ENCODE assay signal across 8 cellular contexts in the genomic region with DNA sequence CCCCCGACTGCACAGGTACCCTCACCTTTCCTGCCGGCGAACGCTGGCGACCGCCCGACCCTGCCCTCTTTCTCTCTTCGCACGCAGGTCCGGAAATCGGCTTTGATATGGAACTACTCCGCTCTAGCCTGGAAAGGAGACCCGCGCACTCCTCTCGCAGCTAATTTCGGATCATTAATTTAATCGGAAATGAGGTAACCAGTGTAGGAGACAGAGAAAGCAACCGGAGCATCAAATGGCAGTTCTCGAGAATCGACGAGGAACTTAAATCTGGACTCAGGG. TPM values are rescaled to one million over a fixed set of nuclear protein-coding genes. Genes with fewer than 3 reads are reported as not detected.
DNase-seq lines count a peak whose midpoint lies in the region; ATAC-seq and TF ChIP-seq lines count a peak whose summit lies in the region.

No MANE protein-coding gene starts in this region.

- H3K27me3 Mint-ChIP-seq in natural killer cell treated with Interleukin-12 subunit alpha and Interleukin-12 subunit beta and Interleukin-15 and Interleukin-18, amount 100 ng/mL, for 72 hours = no peaks in the 10 kb centered on the region

- H3K4me3 Mint-ChIP-seq in natural killer cell treated with Interleukin-12 subunit alpha and Interleukin-12 subunit beta and Interleukin-15 and Interleukin-18, amount 100 ng/mL, for 72 hours = peak overlapping the region; percentile 95

- H3K9me3 Mint-ChIP-seq in natural killer cell treated with Interleukin-12 subunit alpha and Interleukin-12 subunit beta and Interleukin-15 and Interleukin-18, amount 100 ng/mL, for 72 hours = no peaks in the 10 kb centered on the region

- H3K4me3 ChIP-seq in coronary artery = peak overlapping the region; percentile 100

- peak; percentile 6 for ATAC-seq in GM21529 (IDR thresholded peaks at IDR 0.05; ENCODE audit: unreplicated experiment)
- peak in 1 of 2 donors; percentile 0 for ATAC-seq in natural killer cell treated with Interleukin-12 subunit alpha and Interleukin-12 subunit beta and Interleukin-15 and Interleukin-18, amount 100 ng/mL, for 72 hours

- no peak for TF ChIP-seq CTCF in coronary artery (IDR thresholded peaks at IDR 0.05)

- H3K4me1 Mint-ChIP-seq in natural killer cell treated with Interleukin-12 subunit alpha and Interleukin-12 subunit beta and Interleukin-15 and Interleukin-18, amount 100 ng/mL, for 72 hours (ENCODE audit: low read depth in 2 of 2) = peaks cover 49 to 72% of the 10 kb centered on the region in 2 donors

- H3K27ac Mint-ChIP-seq in natural killer cell treated with Interleukin-12 subunit alpha and Interleukin-12 subunit beta and Interleukin-15 and Interleukin-18, amount 100 ng/mL, for 72 hours = peak overlapping the region; percentile 91 to 96

- H3K27ac ChIP-seq in coronary artery = peak overlapping the region; percentile 97 to 100

- DNase-seq in DMS53 (lab: John Stamatoyannopoulos, UW) (peak; percentile 84), NCI-H446 (lab: John Stamatoyannopoulos, UW) (peak; percentile 47 to 67), coronary artery (ENCODE audit: low spot score) (no peak), cerebellum (ENCODE audit: low spot score) (no peak), HPDE6-E6E7 (ENCODE audit: extremely low spot score) (no peak), SKM-1 treated with dmso at 0.1 percent for 144 hours (lab: John Stamatoyannopoulos, UW; ENCODE audit: unreplicated experiment) (no peak)
- no peak for DNase-seq in natural killer cell treated with Interleukin-12 subunit alpha and Interleukin-12 subunit beta and Interleukin-15 and Interleukin-18, amount 100 ng/mL, for 72 hours (ENCODE audit: low spot score)

- peaks cover 9% of the 10 kb centered on the region for H3K36me3 Mint-ChIP-seq in natural killer cell treated with Interleukin-12 subunit alpha and Interleukin-12 subunit beta and Interleukin-15 and Interleukin-18, amount 100 ng/mL, for 72 hours

RNA-seq across cellular contexts. Expression of a gene that starts 0.9 kb away (rescaled TPM):
- 100 to 1,000 TPM in 1 of 2 donors, 10 to 100 TPM in 1; 56.4 to 103 TPM for total RNA-seq in natural killer cell treated with Interleukin-12 subunit alpha and Interleukin-12 subunit beta and Interleukin-15 and Interleukin-18, amount 100 ng/mL, for 72 hours
- total RNA-seq in cerebellum = 38.8 TPM

Comparison
In these comparisons a context has a peak if more than half of its experiments do, and no peak if none do; other contexts are left out.
1. DNase-seq: peak in DMS53 (single experiment) and NCI-H446 (2 of 2); none in coronary artery (single experiment), natural killer cell treated with Interleukin-12 subunit alpha and Interleukin-12 subunit beta and Interleukin-15 and Interleukin-18, amount 100 ng/mL, for 72 hours (single experiment), cerebellum (single experiment), HPDE6-E6E7 (single experiment) and SKM-1 treated with dmso at 0.1 percent for 144 hours (single experiment).